ENCODE assay signal across 8 cellular contexts in the genomic region with DNA sequence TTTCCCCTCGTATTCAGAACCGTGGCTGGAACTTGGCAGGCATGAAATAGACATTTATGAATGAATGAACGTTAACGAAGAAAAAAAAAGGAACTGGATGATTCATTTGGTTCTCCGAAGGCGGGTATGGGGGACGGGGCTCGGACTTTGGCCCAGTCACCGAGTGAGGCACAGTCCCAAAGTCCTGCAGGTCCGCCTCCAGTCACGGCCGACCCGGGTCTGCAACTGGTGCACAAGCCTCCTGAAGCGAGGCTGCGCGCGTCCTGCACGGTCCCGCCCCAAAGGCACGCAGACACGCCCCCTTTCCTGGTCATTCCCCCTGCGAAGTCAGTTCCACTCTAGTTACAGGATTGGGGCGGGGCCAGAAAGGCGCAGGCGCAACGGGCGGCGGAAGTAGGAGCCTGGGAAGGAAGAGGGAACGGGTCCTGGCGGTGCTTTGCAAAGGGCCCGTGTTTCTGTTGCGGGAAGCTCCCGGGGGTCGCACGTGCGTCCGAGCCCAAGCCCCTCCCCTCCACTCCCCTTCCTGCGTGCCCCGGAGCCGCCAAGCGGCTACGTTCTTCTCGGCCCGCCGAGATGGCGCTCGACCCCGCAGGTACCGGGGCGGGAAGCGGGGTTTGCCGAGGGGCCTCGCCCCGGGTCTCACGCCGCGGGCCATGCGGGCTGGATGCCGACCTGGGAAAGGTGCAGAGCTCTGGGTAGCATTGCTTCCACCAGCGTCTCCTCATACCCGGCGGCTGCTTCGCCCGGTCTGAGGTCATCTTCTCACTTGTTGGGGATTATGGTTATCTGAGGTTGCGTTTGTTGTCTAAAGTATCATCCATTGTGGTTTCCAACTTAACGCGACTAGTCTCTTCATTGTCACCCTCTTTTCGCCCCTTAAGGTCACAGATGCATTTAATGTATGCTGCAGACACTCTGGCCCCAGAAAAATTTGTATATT. TPM values are rescaled to one million over a fixed set of nuclear protein-coding genes. Genes with fewer than 3 reads are reported as not detected.
DNase-seq lines count a peak whose midpoint lies in the region; ATAC-seq and TF ChIP-seq lines count a peak whose summit lies in the region.

CMC1 (plus strand) TSS at position 399 of the 940 bp plus-strand sequence; CDS start at position 574, 175 bp downstream.

- H3K36me3 Mint-ChIP-seq in activated T-cell treated with anti-CD3 and anti-CD28 coated beads, Interleukin-2, amount 50 U/mL, for 4 hours (ENCODE audit: insufficient read depth): peaks cover 8% of the 10 kb centered on the region

- 1% methylated on average over 59 to 68 of the region's 68 CpGs for WGBS in esophagus, 2 donors

- POLR2A ChIA-PET in Panc1 (lab: Charles Lee): no interaction called here

- in situ Hi-C loops in Panc1 (cut with HindIII; ENCODE audit: low pct_unique_long_range_greater_than_20kb, low sequenced_read_pairs): no loop called here

- H3K4me3 ChIP-seq in Panc1 (ENCODE audit: low read depth in 2 of 2, low read length in 2 of 2) (peak within 1 kb of the TSS; percentile 85 to 92), esophagus (ENCODE audit: low read depth in 1 of 2, low read length in 2 of 2) (peak within 1 kb of the TSS; percentile 87 to 90), muscle layer of colon (ENCODE audit: low read depth in 1 of 2, low read length in 2 of 2) (peak within 1 kb of the TSS; percentile 81 to 85)

- CTCF ChIA-PET in Panc1 (lab: Charles Lee): no interaction called here

- H3K4me1 ChIP-seq in Panc1 (ENCODE audit: control insufficient read depth, insufficient read depth, low read length) (peaks cover 12% of the 10 kb centered on the region), esophagus (ENCODE audit: control insufficient read depth in 2 of 2, insufficient read depth in 2 of 2, low read length in 1 of 2) (no peaks in the 10 kb centered on the region), muscle layer of colon (ENCODE audit: insufficient read depth, low read length) (peaks cover 12% of the 10 kb centered on the region)

- ATAC-seq in GM21723 (IDR thresholded peaks at IDR 0.05; ENCODE audit: unreplicated experiment) (peak; percentile 99), Panc1 (peak; percentile 100)
- ATAC-seq in activated T-cell treated with anti-CD3 and anti-CD28 coated beads, Interleukin-2, amount 50 U/mL, for 4 hours: peak; percentile 97 to 98

- no TSS peak for BruUV-seq in Panc1 (replicated peaks; lab: Mats Ljungman, UMichigan)

- peaks cover 54% of the 10 kb centered on the region for H3K4me1 Mint-ChIP-seq in activated T-cell treated with anti-CD3 and anti-CD28 coated beads, Interleukin-2, amount 50 U/mL, for 4 hours (ENCODE audit: low read depth)

- DNase-seq in DMS53 (lab: John Stamatoyannopoulos, UW) (peak; percentile 91), KG1 (lab: John Stamatoyannopoulos, UW) (peak; percentile 74), Panc1 (ENCODE audit: low read depth, low spot score) (peak; percentile 75)
- peak; percentile 90 for DNase-seq in activated T-cell treated with anti-CD3 and anti-CD28 coated beads, Interleukin-2, amount 50 U/mL, for 4 hours
- peak; percentile 96 for DNase-seq in stimulated activated CD8-positive, alpha-beta memory T cell treated with anti-CD3 and anti-CD28 coated beads, Interleukin-7, amount 100 ng/mL, for 24 hours (ENCODE audit: low read depth)

- peak within 1 kb of the TSS; percentile 8 for H3K9ac ChIP-seq in muscle layer of colon (ENCODE audit: low read length)

- H3K4me3 Mint-ChIP-seq in activated T-cell treated with anti-CD3 and anti-CD28 coated beads, Interleukin-2, amount 50 U/mL, for 4 hours: peak within 1 kb of the TSS; percentile 95

- H3K27me3 Mint-ChIP-seq in activated T-cell treated with anti-CD3 and anti-CD28 coated beads, Interleukin-2, amount 50 U/mL, for 4 hours (ENCODE audit: low read depth): no peaks in the 10 kb centered on the region

- H3K36me3 ChIP-seq in Panc1 (ENCODE audit: control insufficient read depth, insufficient read depth, low read length) (peaks cover 4% of the 10 kb centered on the region; the same call in 1 of the 2 replicates), esophagus (ENCODE audit: control insufficient read depth in 2 of 2, insufficient read depth in 2 of 2, low read length in 1 of 2) (no peaks in the 10 kb centered on the region), muscle layer of colon (ENCODE audit: insufficient read depth, low read length) (no peaks in the 10 kb centered on the region)

- intact Hi-C loops in Panc1 (cut with micrococcal nuclease; ENCODE audit: unreplicated experiment): no loop called here

- H3K9me3 ChIP-seq in Panc1 (ENCODE audit: control insufficient read depth, insufficient read depth, low read depth, low read length) (no peaks in the 10 kb centered on the region), esophagus (ENCODE audit: control insufficient read depth in 2 of 2, insufficient read depth in 1 of 2, low read depth in 1 of 2, low read length in 1 of 2) (no peaks in the 10 kb centered on the region), muscle layer of colon (ENCODE audit: low read length) (no peaks in the 10 kb centered on the region)

- H3K27ac ChIP-seq in Panc1 (ENCODE audit: low read length): peak within 1 kb of the TSS; percentile 89
- H3K27ac ChIP-seq in esophagus (ENCODE audit: low read depth in 2 of 2, low read length in 1 of 2): peak within 1 kb of the TSS; percentile 81 to 87
- H3K27ac ChIP-seq in muscle layer of colon (ENCODE audit: low read depth, low read length): peak within 1 kb of the TSS; percentile 45

- H3K27me3 ChIP-seq in Panc1 (ENCODE audit: control insufficient read depth, insufficient read depth, low read length) (no peaks in the 10 kb centered on the region), esophagus (ENCODE audit: control insufficient read depth in 1 of 2, insufficient read depth in 2 of 2, low read length in 2 of 2) (no peaks in the 10 kb centered on the region), muscle layer of colon (ENCODE audit: control insufficient read depth in 1 of 2, insufficient read depth in 2 of 2, low read length in 2 of 2) (no peaks in the 10 kb centered on the region)

- no peaks in the 10 kb centered on the region for H3K9me3 Mint-ChIP-seq in activated T-cell treated with anti-CD3 and anti-CD28 coated beads, Interleukin-2, amount 50 U/mL, for 4 hours

- no peak for TF ChIP-seq CTCF in Panc1 (IDR thresholded peaks at IDR 0.05)

RNA-seq across cellular contexts. Expression of gene CMC1, which starts in this region (rescaled TPM):
- 15.9 TPM for total RNA-seq in Panc1 (2021; ENCODE audit: unreplicated experiment)
- 23.2 TPM for polyA plus RNA-seq in Panc1 (2012; ENCODE audit: insufficient read length)
- total RNA-seq in activated T-cell treated with anti-CD3 and anti-CD28 coated beads, Interleukin-2, amount 50 U/mL, for 4 hours: 10 to 100 TPM; 23.7 to 23.9 (median 23.7) TPM
- 10 to 100 TPM; 20.8 to 21.9 TPM for polyA plus RNA-seq in esophagus

Comparison
In these comparisons a context has a peak if more than half of its experiments do, and no peak if none do; other contexts are left out.
1. Peak in every context shown above with its lines: DNase-seq, ATAC-seq, H3K4me3 ChIP-seq and H3K27ac ChIP-seq.